Comparison of ENCODE assay signal across 26 cellular contexts in the genomic region with DNA sequence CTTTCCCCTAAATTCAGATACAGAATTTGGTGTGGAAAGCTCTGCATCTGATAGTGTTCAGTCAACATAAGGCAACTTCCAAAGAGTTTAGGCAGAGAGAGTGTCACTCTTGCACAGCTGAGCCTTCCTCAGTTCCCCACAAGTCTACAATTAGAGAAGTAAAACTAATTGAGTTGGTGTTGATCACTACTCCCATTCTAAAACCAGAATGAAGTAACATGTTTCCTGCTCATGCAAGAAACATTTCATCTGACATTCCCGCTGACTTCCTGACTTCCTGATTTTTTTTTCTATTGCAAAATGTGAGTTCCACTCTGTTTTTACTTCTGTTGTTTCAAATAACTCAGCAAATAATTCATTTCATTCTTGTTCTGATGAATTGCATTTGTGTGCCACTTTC.
A peak's percentile ranks its signal among the peaks of the same experiment; 100 is the strongest.
DNase-seq lines count a peak whose midpoint lies in the region; ATAC-seq and TF ChIP-seq lines count a peak whose summit lies in the region.
"Had no signal": no experiment of that assay in that cellular context is flagged by ENCODE, and none has a peak within 500 bp of the region (broad histone marks: within the 10 kb centered on the region; RNA-seq: fewer than 3 reads in every experiment).

No MANE protein-coding gene starts in this region.

- H3K27ac ChIP-seq in left ventricle myocardium inferior (replicated peaks), result no peak overlapping the region
- H3K27ac ChIP-seq: epithelial cell of prostate, testis, uterus had no signal

- no peaks in the 10 kb centered on the region for H3K36me3 ChIP-seq in left ventricle myocardium inferior
- H3K36me3 ChIP-seq: uterus had no signal

- TF ChIP-seq CTCF in left ventricle myocardium inferior (IDR thresholded peaks at IDR 0.05; ENCODE audit: borderline replicate concordance), result no peak
- no peak for TF ChIP-seq CTCF in fibroblast of mammary gland (conservative IDR thresholded peaks at IDR 0.05; ENCODE audit: control insufficient read depth, insufficient read depth, low read depth, low read length)

- peak; percentile 20 for ATAC-seq in Right ventricle myocardium inferior
- no peak for ATAC-seq in HG03469 (IDR thresholded peaks at IDR 0.05; ENCODE audit: unreplicated experiment)
- ATAC-seq: activated T-cell treated with anti-CD3 and anti-CD28 coated beads, Interleukin-2, amount 50 U/mL, for 72 hours; CD8-positive, alpha-beta T cell had no signal

- no peaks in the 10 kb centered on the region for H3K4me1 ChIP-seq in left ventricle myocardium inferior
- H3K4me1 ChIP-seq: testis, uterus had no signal

- DNase-seq in Right ventricle myocardium inferior (ENCODE audit: missing footprints) (no peak), left ventricle myocardium inferior (no peak), NOMO-1 treated with dmso at 0.1 percent for 144 hours (lab: John Stamatoyannopoulos, UW; ENCODE audit: unreplicated experiment) (peak; percentile 10), fibroblast of mammary gland (ENCODE audit: low read depth) (peak; percentile 5), mesenteric fat pad (ENCODE audit: low spot score) (no peak), NCI-H1048 (lab: John Stamatoyannopoulos, UW) (no peak), NK-92 (lab: John Stamatoyannopoulos, UW; ENCODE audit: unreplicated experiment) (no peak)
- DNase-seq: activated CD4-positive, alpha-beta T cell treated with anti-CD3 and anti-CD28 coated beads, Interleukin-2, amount 50 U/mL, for 4 hours; activated naive CD4-positive, alpha-beta T cell; activated T-cell treated with anti-CD3 and anti-CD28 coated beads, Interleukin-2, amount 50 U/mL, for 72 hours; CD8-positive, alpha-beta T cell; effector CD4-positive, alpha-beta T cell; EL; GOT3; IMR-90; kidney; NCI-H1436; NCI-H2081 treated with DMSO at 0.1 percent for 48 hours; NCI-H345; NCI-H774; stimulated activated CD4-positive, alpha-beta T cell treated with anti-CD3 and anti-CD28 coated beads, Interleukin-15, amount 100 ng/mL, for 24 hours; stimulated activated naive CD4-positive, alpha-beta T cell; testis; uterus had no signal

- H3K4me3 ChIP-seq in left ventricle myocardium inferior (no peak overlapping the region), fibroblast of mammary gland (ENCODE audit: control insufficient read depth, low read depth, low read length) (no peak overlapping the region)
- H3K4me3 ChIP-seq: testis, uterus had no signal

- intact Hi-C loops in Right ventricle myocardium inferior (cut with DNase I) (no loop called here), left ventricle myocardium inferior (cut with micrococcal nuclease) (no loop called here)

- no peaks in the 10 kb centered on the region for H3K9me3 ChIP-seq in left ventricle myocardium inferior (replicated peaks)
- H3K9me3 ChIP-seq: testis, uterus had no signal

- no peaks in the 10 kb centered on the region for H3K27me3 ChIP-seq in left ventricle myocardium inferior (ENCODE audit: low read depth)
- H3K27me3 ChIP-seq: testis, uterus had no signal

Comparison
In these comparisons a context has a peak if more than half of its experiments do, and no peak if none do; other contexts are left out.
1. DNase-seq: peak in NOMO-1 treated with dmso at 0.1 percent for 144 hours (single experiment) and fibroblast of mammary gland (single experiment); none in Right ventricle myocardium inferior (single experiment), left ventricle myocardium inferior (single experiment), mesenteric fat pad (single experiment), NCI-H1048 (single experiment) and NK-92 (single experiment).